1 cellular context compared by ENCODE assay signal in the genomic region with DNA sequence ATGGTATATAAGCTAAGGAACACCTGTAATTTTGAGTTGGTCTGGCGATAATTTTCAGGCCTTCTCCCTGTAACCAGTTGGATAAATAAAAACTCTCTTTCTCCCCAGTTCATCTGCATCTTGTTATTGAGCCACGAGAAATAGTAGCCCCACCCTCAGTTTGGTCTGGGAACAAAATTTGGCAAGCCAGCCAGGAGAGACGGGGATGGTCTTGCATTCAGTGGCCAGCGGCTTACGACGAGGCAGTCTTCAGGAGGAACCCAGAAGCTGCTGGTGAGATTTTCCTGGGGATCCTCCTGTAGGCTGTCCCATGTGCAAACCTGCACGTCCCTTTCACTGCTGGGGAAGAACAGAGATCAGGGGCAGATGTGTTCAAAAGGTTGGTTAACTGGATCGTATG.
TF ChIP-seq lines count a peak whose summit lies in the region.

No MANE protein-coding gene starts in this region.

TF ChIP-seq in IMR-90, 13 proteins besides CTCF, POLR2A, EP300 and RAD21 (continued from another document):
- TF ChIP-seq ELK1 (IDR thresholded peaks at IDR 0.05; ENCODE audit: borderline replicate concordance, low read depth, low read length) = no peak
- no peak for TF ChIP-seq SMC3 (IDR thresholded peaks at IDR 0.05; ENCODE audit: low read depth, low read length)
- TF ChIP-seq CEBPB (IDR thresholded peaks at IDR 0.05; ENCODE audit: low read depth, low read length) = no peak
- no peak for TF ChIP-seq RCOR1 (IDR thresholded peaks at IDR 0.05; ENCODE audit: insufficient replicate concordance, low read length)
- no peak for TF ChIP-seq FOS (IDR thresholded peaks at IDR 0.05; ENCODE audit: low read depth, low read length)
- no peak for TF ChIP-seq NFE2L2 (IDR thresholded peaks at IDR 0.05; ENCODE audit: low read depth, low read length)
- TF ChIP-seq MAZ (IDR thresholded peaks at IDR 0.05; ENCODE audit: borderline replicate concordance, low read depth, low read length) = no peak
- TF ChIP-seq MXI1 (IDR thresholded peaks at IDR 0.05; ENCODE audit: borderline replicate concordance, low read depth, low read length) = no peak
TF ChIP-seq in IMR-90: peak in this region for 0.
